ENCODE assay signal across 8 cellular contexts in the genomic region with DNA sequence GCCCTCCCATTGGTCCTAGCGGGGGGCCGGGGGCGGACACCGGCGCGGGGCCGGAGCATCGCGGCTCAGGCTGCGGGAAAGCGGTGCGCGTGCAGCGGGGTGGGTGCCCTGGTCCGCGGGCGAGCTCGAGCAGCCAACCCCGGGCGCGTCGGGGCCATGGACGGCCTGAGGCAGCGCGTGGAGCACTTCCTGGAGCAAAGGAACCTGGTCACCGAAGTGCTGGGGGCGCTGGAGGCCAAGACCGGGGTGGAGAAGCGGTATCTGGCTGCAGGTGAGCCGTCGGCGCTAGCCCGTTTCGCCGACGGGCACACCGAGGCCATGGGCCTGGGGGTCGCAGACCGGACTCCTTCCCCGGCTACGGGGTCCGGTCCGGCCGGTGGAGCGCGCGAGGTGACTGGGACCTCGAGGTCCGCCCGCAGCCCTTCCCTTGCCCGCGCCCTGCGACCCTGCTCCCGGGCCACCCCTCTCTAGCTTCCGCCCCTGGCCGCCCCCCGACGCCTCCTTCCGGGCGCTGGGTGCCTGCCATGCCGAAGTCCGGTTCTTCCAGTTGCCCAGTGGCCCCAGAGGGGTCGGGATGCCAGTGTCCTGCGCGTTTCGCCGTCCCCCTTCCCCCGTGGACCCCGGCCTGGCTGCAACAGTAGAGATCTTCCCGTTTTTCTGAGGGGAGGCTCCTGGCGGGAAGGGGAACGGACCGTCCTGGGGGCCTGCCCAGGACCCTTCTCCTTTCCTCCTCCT. TPM values are rescaled to one million over a fixed set of nuclear protein-coding genes. Genes with fewer than 3 reads are reported as not detected.
A peak's percentile ranks its signal among the peaks of the same experiment; 100 is the strongest.
DNase-seq lines count a peak whose midpoint lies in the region; ATAC-seq and TF ChIP-seq lines count a peak whose summit lies in the region.

A gene (plus strand): TSS at position 68 of the 735 bp plus-strand sequence. CDS start 89 bp downstream, at position 157.

- POLR2A ChIA-PET in BJ (lab: Charles Lee), result interaction anchor here (0.6 kb wide), 1 partner anchor 54 kb away, joined by 7 read pairs; no protein-coding TSS in a partner anchor

- peak within 1 kb of the TSS; percentile 93 for H3K4me2 ChIP-seq in KMS-11

- H3K27me3 Mint-ChIP-seq in dendritic cell treated with granulocyte-macrophage colony-stimulating factor and Interleukin-4, amounts not matched to agents 40 ng/mL and 50 ng/mL, for 4 days, result peaks cover 41% of the 10 kb centered on the region
- H3K27me3 Mint-ChIP-seq in natural killer cell treated with Interleukin-12 subunit alpha and Interleukin-12 subunit beta and Interleukin-15 and Interleukin-18, amount 100 ng/mL, for 72 hours, result no peaks in the 10 kb centered on the region

- H3K4me3 ChIP-seq in BJ (ENCODE audit: low read depth, low read length) (peak within 1 kb of the TSS; percentile 61), KMS-11 (IDR thresholded peaks at IDR 0.05; ENCODE audit: insufficient read depth, low read depth, low read length) (no peak within 1 kb of the TSS)

- DNase-seq in BJ (ENCODE audit: low read depth) (no peak), GM19238 (ENCODE audit: insufficient read length, low spot score) (no peak), SHP77 (lab: John Stamatoyannopoulos, UW) (no peak), NOMO-1 (lab: John Stamatoyannopoulos, UW; ENCODE audit: unreplicated experiment in 2 of 2) (no peak)
- no peak for DNase-seq in natural killer cell treated with Interleukin-12 subunit alpha and Interleukin-12 subunit beta and Interleukin-15 and Interleukin-18, amount 100 ng/mL, for 72 hours (ENCODE audit: low spot score)

- H3K9ac ChIP-seq in KMS-11, result no peak within 1 kb of the TSS; the same call in 1 of the 2 replicates

- no peak within 1 kb of the TSS for H3K27ac ChIP-seq in KMS-11

- H3K36me3 Mint-ChIP-seq in dendritic cell treated with granulocyte-macrophage colony-stimulating factor and Interleukin-4, amounts not matched to agents 40 ng/mL and 50 ng/mL, for 4 days (ENCODE audit: low read depth), result no peaks in the 10 kb centered on the region
- H3K36me3 Mint-ChIP-seq in natural killer cell treated with Interleukin-12 subunit alpha and Interleukin-12 subunit beta and Interleukin-15 and Interleukin-18, amount 100 ng/mL, for 72 hours, result no peaks in the 10 kb centered on the region

- H3K9me3 Mint-ChIP-seq in dendritic cell treated with granulocyte-macrophage colony-stimulating factor and Interleukin-4, amounts not matched to agents 40 ng/mL and 50 ng/mL, for 4 days, result no peaks in the 10 kb centered on the region
- H3K9me3 Mint-ChIP-seq in natural killer cell treated with Interleukin-12 subunit alpha and Interleukin-12 subunit beta and Interleukin-15 and Interleukin-18, amount 100 ng/mL, for 72 hours, result no peaks in the 10 kb centered on the region

- H3K27me3 ChIP-seq in BJ (ENCODE audit: control insufficient read depth, insufficient read depth, low read length), result peaks cover 4% of the 10 kb centered on the region
- H3K27me3 ChIP-seq in KMS-11 (ENCODE audit: insufficient read depth, low read depth), result peaks cover 62% of the 10 kb centered on the region

- H3K79me2 ChIP-seq in KMS-11 (ENCODE audit: insufficient read depth, low read depth), result no peaks in the 10 kb centered on the region

- TF ChIP-seq CTCF in BJ (IDR thresholded peaks at IDR 0.05; ENCODE audit: insufficient read depth, low read depth, low read length) (no peak), KMS-11 (conservative IDR thresholded peaks at IDR 0.05; ENCODE audit: low read depth, low read length) (no peak)

- H3K36me3 ChIP-seq in BJ (ENCODE audit: control insufficient read depth, insufficient read depth, low read length), result no peaks in the 10 kb centered on the region
- H3K36me3 ChIP-seq in KMS-11 (ENCODE audit: insufficient read depth), result no peaks in the 10 kb centered on the region

- ATAC-seq in natural killer cell treated with Interleukin-12 subunit alpha and Interleukin-12 subunit beta and Interleukin-15 and Interleukin-18, amount 100 ng/mL, for 72 hours, result no peak
- ATAC-seq in HG02571 (IDR thresholded peaks at IDR 0.05; ENCODE audit: unreplicated experiment), result no peak

- H3K4me1 ChIP-seq in KMS-11 (ENCODE audit: low read depth, poor library complexity, severe bottlenecking), result peaks cover 7% of the 10 kb centered on the region

- peaks cover 35% of the 10 kb centered on the region for H3K4me1 Mint-ChIP-seq in dendritic cell treated with granulocyte-macrophage colony-stimulating factor and Interleukin-4, amounts not matched to agents 40 ng/mL and 50 ng/mL, for 4 days (ENCODE audit: low read depth)
- peaks cover 9 to 16% of the 10 kb centered on the region in 2 donors for H3K4me1 Mint-ChIP-seq in natural killer cell treated with Interleukin-12 subunit alpha and Interleukin-12 subunit beta and Interleukin-15 and Interleukin-18, amount 100 ng/mL, for 72 hours (ENCODE audit: low read depth in 2 of 2)

- H3K4me3 Mint-ChIP-seq in dendritic cell treated with granulocyte-macrophage colony-stimulating factor and Interleukin-4, amounts not matched to agents 40 ng/mL and 50 ng/mL, for 4 days, result peak within 1 kb of the TSS; percentile 78
- H3K4me3 Mint-ChIP-seq in natural killer cell treated with Interleukin-12 subunit alpha and Interleukin-12 subunit beta and Interleukin-15 and Interleukin-18, amount 100 ng/mL, for 72 hours, result peak within 1 kb of the TSS; percentile 86

- CTCF ChIA-PET in BJ (lab: Yijun Ruan, JAX), result interaction anchor here (0.6 to 1.3 kb wide), 7 partner anchors 11 to 212 kb away, joined by 3 to 6 read pairs (median 3); no protein-coding TSS in a partner anchor

- no peaks in the 10 kb centered on the region for H4K20me1 ChIP-seq in KMS-11 (ENCODE audit: insufficient read depth)

- intact Hi-C loops in dendritic cell treated with granulocyte-macrophage colony-stimulating factor and Interleukin-4, amounts not matched to agents 40 ng/mL and 50 ng/mL, for 4 days (cut with micrococcal nuclease), result no loop called here

- H2AFZ ChIP-seq in KMS-11 (ENCODE audit: low read depth), result peak within 1 kb of the TSS; percentile 94

- H3K27ac Mint-ChIP-seq in dendritic cell treated with granulocyte-macrophage colony-stimulating factor and Interleukin-4, amounts not matched to agents 40 ng/mL and 50 ng/mL, for 4 days, result peak within 1 kb of the TSS; percentile 77
- H3K27ac Mint-ChIP-seq in natural killer cell treated with Interleukin-12 subunit alpha and Interleukin-12 subunit beta and Interleukin-15 and Interleukin-18, amount 100 ng/mL, for 72 hours, result peak within 1 kb of the TSS; percentile 64 to 75

RNA-seq across cellular contexts. Expression of the gene that starts here (rescaled TPM):
- polyA plus RNA-seq in BJ (2011; rRNA removed), result 1.7 and 3.1 TPM in 2 replicates
- 0.38 and 2.0 TPM in 2 replicates for polyA minus RNA-seq in BJ (2011; rRNA and poly(A)+ RNA removed)
- 1 to 10 TPM; 1.7 to 3.2 TPM for total RNA-seq in natural killer cell treated with Interleukin-12 subunit alpha and Interleukin-12 subunit beta and Interleukin-15 and Interleukin-18, amount 100 ng/mL, for 72 hours
